16 cellular contexts compared by ENCODE assay signal in genomic region chr11:9619004-9619403, GRCh38.
"Had no signal": no experiment of that assay in that cellular context is flagged by ENCODE, and none has a peak within 500 bp of the region (broad histone marks: within the 10 kb centered on the region; RNA-seq: fewer than 3 reads in every experiment).

No MANE protein-coding gene starts in this region.

- ATAC-seq: effector memory CD8-positive, alpha-beta T cell; heart left ventricle; lower lobe of right lung; mucosa of descending colon; natural killer cell; T-cell had no signal

- H3K4me3 Mint-ChIP-seq: activated naive CD4-positive, alpha-beta T cell treated with anti-CD3 and anti-CD28 coated beads, Interleukin-2, amount 10 ng/mL, durations not matched to agents 7 days and 5 days; effector memory CD8-positive, alpha-beta T cell; natural killer cell; T-cell had no signal

- DNase-seq: activated CD4-positive, alpha-beta T cell treated with anti-CD3 and anti-CD28 coated beads, Interleukin-2, amount 50 U/mL, for 48 hours; activated CD4-positive, CD25-positive, alpha-beta regulatory T cell treated with anti-CD3 and anti-CD28 coated beads, Interleukin-2, amount 50 U/mL, for 72 hours; activated naive CD4-positive, alpha-beta T cell treated with anti-CD3 and anti-CD28 coated beads, Interleukin-2, amount 10 ng/mL, durations not matched to agents 7 days and 5 days; dermis blood vessel endothelial cell; effector memory CD8-positive, alpha-beta T cell; foreskin melanocyte; heart left ventricle; lower lobe of right lung; mucosa of descending colon; natural killer cell; stimulated activated CD4-positive, alpha-beta T cell treated with anti-CD3 and anti-CD28 coated beads, Interleukin-4, amount 100 ng/mL, for 1 hour; stimulated activated naive CD4-positive, alpha-beta T cell treated with Interleukin-2 at 50 U/mL for 16 hours; T-cell; T-helper 9 cell; upper lobe of left lung had no signal

- H3K27me3 Mint-ChIP-seq: effector memory CD8-positive, alpha-beta T cell; T-cell had no signal

- H3K36me3 Mint-ChIP-seq: activated naive CD4-positive, alpha-beta T cell treated with anti-CD3 and anti-CD28 coated beads, Interleukin-2, amount 10 ng/mL, durations not matched to agents 7 days and 5 days; natural killer cell had no signal

- H3K9me3 Mint-ChIP-seq: activated naive CD4-positive, alpha-beta T cell treated with anti-CD3 and anti-CD28 coated beads, Interleukin-2, amount 10 ng/mL, durations not matched to agents 7 days and 5 days; activated T-helper 2 cell treated with anti-CD3 and anti-CD28 coated beads, Interferon-gamma antibody, Interleukin-2, Interleukin-4, amounts not matched to agents 10 μg/mL and 5 μg/mL and 100 μg/mL, durations not matched to agents 14 hours and 24 hours and 36 hours; effector memory CD8-positive, alpha-beta T cell; natural killer cell; T-cell had no signal

- H3K27ac Mint-ChIP-seq: activated naive CD4-positive, alpha-beta T cell treated with anti-CD3 and anti-CD28 coated beads, Interleukin-2, amount 10 ng/mL, durations not matched to agents 7 days and 5 days; activated T-helper 2 cell treated with anti-CD3 and anti-CD28 coated beads, Interferon-gamma antibody, Interleukin-2, Interleukin-4, amounts not matched to agents 10 μg/mL and 5 μg/mL and 100 μg/mL, durations not matched to agents 14 hours and 24 hours and 36 hours; effector memory CD8-positive, alpha-beta T cell; natural killer cell; T-cell had no signal
